In the genomic region with DNA sequence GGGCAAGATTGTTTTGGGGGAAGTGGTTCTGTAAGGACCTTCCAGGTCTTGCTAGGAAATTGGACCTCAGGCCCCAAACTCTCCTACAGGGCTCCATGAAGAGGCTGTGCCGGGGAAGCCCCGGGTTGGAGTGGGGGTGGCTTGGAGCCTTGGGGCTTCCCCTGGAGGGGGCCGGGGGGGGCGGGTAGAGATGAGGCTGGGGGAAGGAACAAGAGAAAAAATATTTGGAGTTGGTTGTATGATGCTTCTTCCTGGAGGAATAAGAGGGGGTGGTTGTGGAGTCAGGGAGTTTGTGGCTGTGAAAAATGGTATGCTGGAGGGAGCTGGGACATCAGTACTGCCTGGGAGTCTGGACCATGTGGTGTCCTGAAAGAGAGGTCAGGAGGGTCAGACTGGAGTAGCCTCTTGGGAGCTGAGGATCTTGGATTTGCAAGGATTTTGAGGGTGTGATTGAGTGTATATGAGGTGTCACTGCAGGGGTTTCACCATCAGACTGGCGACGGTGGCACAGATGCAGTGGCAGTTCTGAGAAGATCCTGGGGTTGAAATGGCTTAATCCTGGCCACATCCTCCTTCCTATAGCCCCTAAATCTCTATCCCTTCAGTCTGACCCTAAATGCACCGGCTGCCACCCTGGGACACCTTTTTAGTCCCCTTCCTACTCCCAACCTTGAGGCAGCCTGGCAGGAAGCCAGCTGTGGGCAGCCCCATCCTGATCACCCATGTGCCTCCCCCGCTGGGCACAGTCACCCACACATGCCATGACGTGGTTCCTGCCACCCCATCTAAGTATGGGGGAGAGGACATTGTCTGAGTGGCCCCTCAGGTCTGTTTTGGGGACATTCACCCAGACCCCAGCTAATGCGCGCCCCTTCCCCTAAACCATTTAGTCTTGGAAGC, we compare ENCODE assay signal across 7 cellular contexts. TPM values are rescaled to one million over a fixed set of nuclear protein-coding genes. Genes with fewer than 3 reads are reported as not detected.
A peak's percentile ranks its signal among the peaks of the same experiment; 100 is the strongest.
DNase-seq lines count a peak whose midpoint lies in the region; ATAC-seq, FAIRE-seq and TF ChIP-seq lines count a peak whose summit lies in the region.

No MANE protein-coding gene starts in this region.

- no peak for ATAC-seq in GM18907 (IDR thresholded peaks at IDR 0.05; ENCODE audit: unreplicated experiment)

- H3K9me2 ChIP-seq in hepatocyte (replicated peaks; ENCODE audit: insufficient read depth), result no peaks in the 10 kb centered on the region

- H3K36me3 ChIP-seq in OCI-LY3 (replicated peaks; ENCODE audit: low read depth, low read length) (no peaks in the 10 kb centered on the region), hepatocyte (replicated peaks; ENCODE audit: insufficient read depth, low read depth) (no peaks in the 10 kb centered on the region)

- peak overlapping the region; percentile 25; the same call in 1 of the 2 replicates for H3K27ac ChIP-seq in OCI-LY3 (ENCODE audit: low read length)
- peak overlapping the region; percentile 87 for H3K27ac ChIP-seq in hepatocyte

- H3K9me3 ChIP-seq in OCI-LY3 (ENCODE audit: insufficient read depth, low read length) (no peaks in the 10 kb centered on the region), hepatocyte (ENCODE audit: low read depth) (no peaks in the 10 kb centered on the region)

- H2AFZ ChIP-seq in OCI-LY3 (ENCODE audit: low read depth, low read length) (no peak overlapping the region), hepatocyte (no peak overlapping the region)

- TF ChIP-seq POLR2A in H54 (IDR thresholded peaks at IDR 0.05; ENCODE audit: low read depth, low read length), result no peak

- peak; percentile 73 for DNase-seq in activated T-helper 9 cell treated with anti-CD3 and anti-CD28 coated beads, Interleukin-2, amount 50 U/mL, for 16 hours (ENCODE audit: low read depth)
- DNase-seq in hepatocyte (ENCODE audit: low spot score) (peak; percentile 5), NCI-H2171 (lab: John Stamatoyannopoulos, UW) (no peak), H54 (ENCODE audit: insufficient read length, low spot score) (no peak)
- peak; percentile 65 to 82 for DNase-seq in stimulated activated CD8-positive, alpha-beta memory T cell treated with anti-CD3 and anti-CD28 coated beads, Interleukin-15, amount 100 ng/mL, for 4 hours (ENCODE audit: low read depth in 2 of 2)

- H3K27me3 ChIP-seq in OCI-LY3 (ENCODE audit: low read depth, low read length), result no peaks in the 10 kb centered on the region
- H3K27me3 ChIP-seq in hepatocyte, result no peaks in the 10 kb centered on the region

- H3K4me1 ChIP-seq in OCI-LY3 (ENCODE audit: low read length) (peaks cover 62% of the 10 kb centered on the region), hepatocyte (ENCODE audit: insufficient read depth) (peaks cover 81% of the 10 kb centered on the region)

- peak overlapping the region; percentile 94; the same call in 1 of the 2 replicates for H3K9ac ChIP-seq in OCI-LY3 (ENCODE audit: low read length)

- peak overlapping the region; percentile 96 for H3K4me2 ChIP-seq in OCI-LY3 (ENCODE audit: low read length)
- peak overlapping the region; percentile 87 for H3K4me2 ChIP-seq in hepatocyte

- H3K79me2 ChIP-seq in OCI-LY3 (ENCODE audit: low read length), result peaks cover 68% of the 10 kb centered on the region
- peaks cover 82% of the 10 kb centered on the region for H3K79me2 ChIP-seq in hepatocyte

- H3K4me3 ChIP-seq in OCI-LY3 (ENCODE audit: low read length) (peak overlapping the region; percentile 93), hepatocyte (no peak overlapping the region)

- no peak for FAIRE-seq in H54 (lab: Jason Lieb, UNC)

- H4K20me1 ChIP-seq in OCI-LY3 (ENCODE audit: insufficient read depth, low read length), result peaks cover 31% of the 10 kb centered on the region
- peaks cover 59% of the 10 kb centered on the region for H4K20me1 ChIP-seq in hepatocyte (ENCODE audit: insufficient read depth, poor library complexity, severe bottlenecking)

- TF ChIP-seq CTCF in OCI-LY3 (IDR thresholded peaks at IDR 0.05; ENCODE audit: low read depth, low read length) (no peak), hepatocyte (IDR thresholded peaks at IDR 0.05; ENCODE audit: poor library complexity) (no peak)

- WGBS in hepatocyte (ENCODE audit: low lambda C conversion rate, missing lambda C conversion rate), result 76% methylated on average over 11 of the region's 11 CpGs

RNA-seq across cellular contexts. Expression of a gene that starts 10.9 kb away (rescaled TPM):
- total RNA-seq in hepatocyte, result 19.2 and 30.0 TPM in 2 replicates
- polyA plus RNA-seq in hepatocyte, result 33.1 and 34.4 TPM in 2 replicates

RNA-seq across cellular contexts. Expression of a gene that starts 32.2 kb away (rescaled TPM):
- total RNA-seq in hepatocyte, result 5.8 and 8.6 TPM in 2 replicates
- 5.1 and 7.5 TPM in 2 replicates for polyA plus RNA-seq in hepatocyte

RNA-seq across cellular contexts. Expression of a gene that starts 44.6 kb away (rescaled TPM):
- total RNA-seq in hepatocyte, result 0.47 TPM in 1 of 2 replicates, not detected in the other
- 3.3 and 3.8 TPM in 2 replicates for polyA plus RNA-seq in hepatocyte

Comparison
In these comparisons a context has a peak if more than half of its experiments do, and no peak if none do; other contexts are left out.
1. DNase-seq: peak in activated T-helper 9 cell treated with anti-CD3 and anti-CD28 coated beads, Interleukin-2, amount 50 U/mL, for 16 hours (single experiment), hepatocyte (single experiment) and stimulated activated CD8-positive, alpha-beta memory T cell treated with anti-CD3 and anti-CD28 coated beads, Interleukin-15, amount 100 ng/mL, for 4 hours (2 of 2); none in NCI-H2171 (single experiment) and H54 (single experiment).